In genomic region chr18:12305930-12306629, GRCh38 we compare ENCODE assay signal across 16 cellular contexts. TPM values are rescaled to one million over a fixed set of nuclear protein-coding genes. Genes with fewer than 3 reads are reported as not detected.
DNase-seq lines count a peak whose midpoint lies in the region; ATAC-seq, FAIRE-seq and TF ChIP-seq lines count a peak whose summit lies in the region.
"Had no signal": no experiment of that assay in that cellular context is flagged by ENCODE, and none has a peak within 500 bp of the region (broad histone marks: within the 10 kb centered on the region; RNA-seq: fewer than 3 reads in every experiment).

No MANE protein-coding gene starts in this region.

- TF ChIP-seq CTCF in astrocyte (IDR thresholded peaks at IDR 0.05; ENCODE audit: insufficient read depth, low read depth, low read length), result no peak

- H3K9me3 ChIP-seq in astrocyte (ENCODE audit: insufficient read depth, low read depth, low read length) (no peaks in the 10 kb centered on the region), iPS-18a (ENCODE audit: control insufficient read depth, low read depth, low read length) (no peaks in the 10 kb centered on the region)
- H3K9me3 ChIP-seq in effector memory CD4-positive, alpha-beta T cell (ENCODE audit: control insufficient read depth, low read length), result no peaks in the 10 kb centered on the region
- H3K9me3 ChIP-seq: upper lobe of right lung had no signal

- peaks cover 21% of the 10 kb centered on the region for H3K4me1 ChIP-seq in astrocyte (ENCODE audit: insufficient read depth, low read length)
- peaks cover 22% of the 10 kb centered on the region for H3K4me1 ChIP-seq in iPS-18a (ENCODE audit: control insufficient read depth, low read depth, low read length)
- H3K4me1 ChIP-seq in effector memory CD4-positive, alpha-beta T cell (ENCODE audit: control insufficient read depth, insufficient read depth, low read length, poor library complexity, severe bottlenecking), result peaks cover 13% of the 10 kb centered on the region

- intact Hi-C loops in activated CD4-positive, alpha-beta T cell treated with anti-CD3 and anti-CD28 coated beads, Interleukin-2, amount 10 ng/mL, durations not matched to agents 24 days and 14 days (cut with micrococcal nuclease), result no loop called here

- H2AFZ ChIP-seq in astrocyte (ENCODE audit: low read depth, low read length), result no peak overlapping the region

- H3K36me3 ChIP-seq in astrocyte (ENCODE audit: insufficient read depth, low read length) (peaks cover 14% of the 10 kb centered on the region), iPS-18a (ENCODE audit: control insufficient read depth, low read depth, low read length) (no peaks in the 10 kb centered on the region)
- H3K36me3 ChIP-seq in effector memory CD4-positive, alpha-beta T cell (ENCODE audit: control insufficient read depth, insufficient read depth, low read length), result no peaks in the 10 kb centered on the region

- peaks cover 60% of the 10 kb centered on the region for H3K79me2 ChIP-seq in astrocyte (ENCODE audit: insufficient read depth, low read length)

- peaks cover 16% of the 10 kb centered on the region for H3K4me1 Mint-ChIP-seq in activated CD4-positive, alpha-beta T cell treated with anti-CD3 and anti-CD28 coated beads, Interleukin-2, amount 10 ng/mL, durations not matched to agents 24 days and 14 days
- H3K4me1 Mint-ChIP-seq in astrocyte (ENCODE audit: low read depth, unreplicated experiment), result peaks cover 20% of the 10 kb centered on the region
- peaks cover 18% of the 10 kb centered on the region for H3K4me1 Mint-ChIP-seq in stimulated activated effector memory CD8-positive, alpha-beta T cell treated with anti-CD3 and anti-CD28 coated beads, Interleukin-12 subunit alpha, Interleukin-12 subunit beta, amount 100 ng/mL, for 72 hours

- H3K27ac ChIP-seq in astrocyte (ENCODE audit: low read depth, low read length) (no peak overlapping the region), iPS-18a (ENCODE audit: low read length) (no peak overlapping the region)
- H3K27ac ChIP-seq in effector memory CD4-positive, alpha-beta T cell (ENCODE audit: insufficient read depth, low read length, poor library complexity, severe bottlenecking), result no peak overlapping the region
- H3K27ac ChIP-seq: upper lobe of right lung had no signal

- no peaks in the 10 kb centered on the region for H3K9me3 Mint-ChIP-seq in activated CD4-positive, alpha-beta T cell treated with anti-CD3 and anti-CD28 coated beads, Interleukin-2, amount 10 ng/mL, durations not matched to agents 24 days and 14 days
- no peaks in the 10 kb centered on the region for H3K9me3 Mint-ChIP-seq in astrocyte (ENCODE audit: unreplicated experiment)
- no peaks in the 10 kb centered on the region for H3K9me3 Mint-ChIP-seq in stimulated activated effector memory CD8-positive, alpha-beta T cell treated with anti-CD3 and anti-CD28 coated beads, Interleukin-12 subunit alpha, Interleukin-12 subunit beta, amount 100 ng/mL, for 72 hours
- H3K9me3 Mint-ChIP-seq: activated naive CD4-positive, alpha-beta T cell treated with anti-CD3 and anti-CD28 coated beads for 36 hours had no signal

- H3K4me3 Mint-ChIP-seq in activated CD4-positive, alpha-beta T cell treated with anti-CD3 and anti-CD28 coated beads, Interleukin-2, amount 10 ng/mL, durations not matched to agents 24 days and 14 days, result peak overlapping the region; percentile 85
- H3K4me3 Mint-ChIP-seq in astrocyte (ENCODE audit: unreplicated experiment), result peak overlapping the region; percentile 95
- peak overlapping the region; percentile 68 for H3K4me3 Mint-ChIP-seq in stimulated activated effector memory CD8-positive, alpha-beta T cell treated with anti-CD3 and anti-CD28 coated beads, Interleukin-12 subunit alpha, Interleukin-12 subunit beta, amount 100 ng/mL, for 72 hours

- H3K4me3 ChIP-seq in astrocyte (ENCODE audit: insufficient read depth, low read depth, low read length) (peak overlapping the region; percentile 82), iPS-18a (ENCODE audit: low read length) (peak overlapping the region; percentile 7)
- no peak overlapping the region for H3K4me3 ChIP-seq in effector memory CD4-positive, alpha-beta T cell (ENCODE audit: insufficient read depth, low read depth, low read length, poor library complexity, severe bottlenecking)

- H3K27me3 Mint-ChIP-seq in activated CD4-positive, alpha-beta T cell treated with anti-CD3 and anti-CD28 coated beads, Interleukin-2, amount 10 ng/mL, durations not matched to agents 24 days and 14 days, result peaks cover 35% of the 10 kb centered on the region
- peaks cover 6% of the 10 kb centered on the region for H3K27me3 Mint-ChIP-seq in astrocyte (ENCODE audit: low read depth, unreplicated experiment)

- DNase-seq in activated CD4-positive, alpha-beta T cell treated with anti-CD3 and anti-CD28 coated beads, Interleukin-2, amount 10 ng/mL, durations not matched to agents 24 days and 14 days, result no peak
- DNase-seq in activated CD4-positive, alpha-beta T cell treated with anti-CD3 and anti-CD28 coated beads, Interleukin-2, amount 50 U/mL, for 48 hours, result no peak
- no peak for DNase-seq in astrocyte (ENCODE audit: low read depth)
- DNase-seq in stimulated activated effector memory CD8-positive, alpha-beta T cell treated with anti-CD3 and anti-CD28 coated beads, Interleukin-12 subunit alpha, Interleukin-12 subunit beta, amount 100 ng/mL, for 72 hours (ENCODE audit: low spot score in 2 of 2), result no peak
- DNase-seq in NCI-H345 (lab: John Stamatoyannopoulos, UW), result no peak
- no peak for DNase-seq in effector memory CD4-positive, alpha-beta T cell
- DNase-seq: activated naive CD4-positive, alpha-beta T cell treated with anti-CD3 and anti-CD28 coated beads for 36 hours; GDM1; KG1; NCI-H2081; upper lobe of right lung had no signal

- peak overlapping the region; percentile 98 for H3K4me2 ChIP-seq in astrocyte (ENCODE audit: low read length)

- peaks cover 11% of the 10 kb centered on the region for H3K36me3 Mint-ChIP-seq in activated CD4-positive, alpha-beta T cell treated with anti-CD3 and anti-CD28 coated beads, Interleukin-2, amount 10 ng/mL, durations not matched to agents 24 days and 14 days (ENCODE audit: low read depth)
- peaks cover 14% of the 10 kb centered on the region for H3K36me3 Mint-ChIP-seq in astrocyte (ENCODE audit: low read depth, unreplicated experiment)
- peaks cover 4% of the 10 kb centered on the region for H3K36me3 Mint-ChIP-seq in stimulated activated effector memory CD8-positive, alpha-beta T cell treated with anti-CD3 and anti-CD28 coated beads, Interleukin-12 subunit alpha, Interleukin-12 subunit beta, amount 100 ng/mL, for 72 hours

- no peak overlapping the region for H3K27ac Mint-ChIP-seq in activated CD4-positive, alpha-beta T cell treated with anti-CD3 and anti-CD28 coated beads, Interleukin-2, amount 10 ng/mL, durations not matched to agents 24 days and 14 days
- H3K27ac Mint-ChIP-seq in astrocyte (ENCODE audit: unreplicated experiment), result peak overlapping the region; percentile 99
- no peak overlapping the region for H3K27ac Mint-ChIP-seq in stimulated activated effector memory CD8-positive, alpha-beta T cell treated with anti-CD3 and anti-CD28 coated beads, Interleukin-12 subunit alpha, Interleukin-12 subunit beta, amount 100 ng/mL, for 72 hours
- H3K27ac Mint-ChIP-seq: activated naive CD4-positive, alpha-beta T cell treated with anti-CD3 and anti-CD28 coated beads for 36 hours had no signal

- no peak for ATAC-seq in stimulated activated effector memory CD8-positive, alpha-beta T cell treated with anti-CD3 and anti-CD28 coated beads, Interleukin-12 subunit alpha, Interleukin-12 subunit beta, amount 100 ng/mL, for 72 hours
- no peak for ATAC-seq in HG03280 (IDR thresholded peaks at IDR 0.05; ENCODE audit: unreplicated experiment)
- ATAC-seq: activated CD4-positive, CD25-positive, alpha-beta regulatory T cell treated with anti-CD3 and anti-CD28 coated beads, Interleukin-2, amount 50 U/mL, for 24 hours; upper lobe of right lung had no signal

- H3K27me3 ChIP-seq in astrocyte (ENCODE audit: insufficient read depth, low read length), result no peaks in the 10 kb centered on the region
- peaks cover 49% of the 10 kb centered on the region for H3K27me3 ChIP-seq in iPS-18a (ENCODE audit: control insufficient read depth, insufficient read depth, low read length)
- H3K27me3 ChIP-seq in effector memory CD4-positive, alpha-beta T cell (replicated peaks; ENCODE audit: control insufficient read depth, insufficient read depth, low read length, poor library complexity, severe bottlenecking), result peaks cover 23% of the 10 kb centered on the region
- H3K27me3 ChIP-seq: upper lobe of right lung had no signal

- no peak for FAIRE-seq in astrocyte (lab: Jason Lieb, UNC)
- FAIRE-seq: A204.1 had no signal

- peaks cover 30% of the 10 kb centered on the region for H4K20me1 ChIP-seq in astrocyte (ENCODE audit: insufficient read depth, low read length)

- H3K9ac ChIP-seq in astrocyte (ENCODE audit: low read length) (peak overlapping the region; percentile 85), iPS-18a (ENCODE audit: low read length) (no peak overlapping the region)

RNA-seq across cellular contexts. Expression of gene TUBB6, which starts 2.0 kb away (rescaled TPM):
- total RNA-seq in activated CD4-positive, alpha-beta T cell treated with anti-CD3 and anti-CD28 coated beads, Interleukin-2, amount 10 ng/mL, durations not matched to agents 24 days and 14 days, result 36.6 and 40.2 TPM in 2 replicates
- total RNA-seq in astrocyte, result 485 and 528 TPM in 2 replicates

RNA-seq across cellular contexts. Expression of gene CIDEA, which starts 51.9 kb away (rescaled TPM):
- not detected in 2 replicates for total RNA-seq in activated CD4-positive, alpha-beta T cell treated with anti-CD3 and anti-CD28 coated beads, Interleukin-2, amount 10 ng/mL, durations not matched to agents 24 days and 14 days
- 0.43 TPM in 1 of 2 replicates, not detected in the other for total RNA-seq in astrocyte
- total RNA-seq: activated naive CD4-positive, alpha-beta T cell treated with anti-CD3 and anti-CD28 coated beads for 36 hours; RPMI7951; upper lobe of right lung had no signal

Comparison
In these comparisons a context has a peak if more than half of its experiments do, and no peak if none do; other contexts are left out.
1. RNA of gene TUBB6, which starts 2.0 kb away (total RNA-seq): 485 to 528 TPM in astrocyte; 36.6 to 40.2 TPM in activated CD4-positive, alpha-beta T cell treated with anti-CD3 and anti-CD28 coated beads, Interleukin-2, amount 10 ng/mL, durations not matched to agents 24 days and 14 days; every median in the first group is over 10 times any median in the second.
2. Peak in every context shown above with its lines, with median percentiles within 50 percentile points of each other: H3K4me3 Mint-ChIP-seq.